24 cellular contexts compared by ENCODE assay signal in the genomic region with DNA sequence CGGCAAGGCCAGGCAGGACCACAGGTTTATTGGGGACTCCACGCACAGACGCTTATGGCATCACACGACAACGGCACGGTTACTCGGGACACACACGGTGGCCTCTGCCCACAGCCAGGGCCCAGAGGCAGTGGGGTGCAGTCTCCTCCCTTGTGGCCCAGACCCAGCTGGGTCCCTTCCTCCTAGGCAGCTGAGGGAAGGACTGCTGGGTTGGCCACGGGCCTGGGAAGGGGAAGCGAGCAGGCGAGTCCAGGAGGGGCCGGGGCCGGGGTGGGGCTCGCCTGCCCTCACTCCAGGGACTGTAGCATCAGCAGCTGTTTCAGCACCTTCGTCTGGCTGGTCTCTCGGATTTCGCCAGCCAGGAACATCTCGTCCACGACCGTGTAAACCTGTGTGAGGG. TPM values are rescaled to one million over a fixed set of nuclear protein-coding genes. Genes with fewer than 3 reads are reported as not detected.
A peak's percentile ranks its signal among the peaks of the same experiment; 100 is the strongest.
DNase-seq lines count a peak whose midpoint lies in the region; ATAC-seq, FAIRE-seq and TF ChIP-seq lines count a peak whose summit lies in the region.
"Had no signal": no experiment of that assay in that cellular context is flagged by ENCODE, and none has a peak within 500 bp of the region (broad histone marks: within the 10 kb centered on the region; RNA-seq: fewer than 3 reads in every experiment).

No MANE protein-coding gene starts in this region.

- in situ Hi-C loops in IMR-90 (cut with MboI; ENCODE audit: low sequenced_read_pairs) (no loop called here), K562 (cut with MboI) (no loop called here)

- POLR2A ChIA-PET in Caco-2 (lab: Charles Lee) (no interaction called here), IMR-90 (lab: Charles Lee; ENCODE audit: unreplicated experiment) (no interaction called here), K562 (lab: Yijun Ruan, JAX) (interaction anchor here (2.3 kb wide), 1 partner anchor 50 kb away, joined by 5 read pairs; a partner anchor contains a TSS), HEK293T (lab: Yijun Ruan, JAX) (no interaction called here), T-cell (lab: Charles Lee) (no interaction called here)

- no peak overlapping the region for H4K91ac ChIP-seq in IMR-90 (ENCODE audit: insufficient read depth, low read depth, low read length)

- BruUV-seq in Caco-2 (replicated peaks; lab: Mats Ljungman, UMichigan), result TSS peak; percentile 74
- TSS peak; percentile 61 for BruUV-seq in IMR-90 (replicated peaks; lab: Mats Ljungman, UMichigan)
- BruUV-seq in K562 (replicated peaks; lab: Mats Ljungman, UMichigan), result TSS peak; percentile 88

- H3K9ac ChIP-seq in IMR-90 (ENCODE audit: low read depth, low read length) (no peak overlapping the region), K562 (ENCODE audit: insufficient read depth in 1 of 2, low read depth in 2 of 2, low read length in 2 of 2) (peak overlapping the region in 1 of 2 experiments; percentile 40; a peak in 1 of 4 replicates)
- H3K9ac ChIP-seq: BLaER1 had no signal

- H3K27me3 Mint-ChIP-seq in Caco-2 (ENCODE audit: insufficient read depth, unreplicated experiment) (no peaks in the 10 kb centered on the region), nephron progenitor cell (ENCODE audit: low read depth, poor library complexity) (no peaks in the 10 kb centered on the region), T-cell (no peaks in the 10 kb centered on the region)
- H3K27me3 Mint-ChIP-seq: CD4-positive, alpha-beta T cell had no signal

- H3K9me3 Mint-ChIP-seq in Caco-2 (ENCODE audit: unreplicated experiment), result no peaks in the 10 kb centered on the region
- H3K9me3 Mint-ChIP-seq in nephron progenitor cell, result no peaks in the 10 kb centered on the region
- no peaks in the 10 kb centered on the region for H3K9me3 Mint-ChIP-seq in T-cell
- H3K9me3 Mint-ChIP-seq: CD4-positive, alpha-beta T cell had no signal

- H2BK15ac ChIP-seq in IMR-90 (ENCODE audit: low read depth, low read length), result no peak overlapping the region

- H3K79me1 ChIP-seq in IMR-90 (ENCODE audit: low read depth in 1 of 2, low read length in 2 of 2), result peaks cover 10 to 38% of the 10 kb centered on the region in 2 experiments

- WGBS in IMR-90 (ENCODE audit: extremely low coverage in 2 of 2, insufficient read length in 1 of 2), 2 experiments, result 84% methylated on average over 12 of the region's 20 CpGs; no CpG with 5 or more reads in 1 of the 2 experiments
- WGBS in K562 (ENCODE audit: insufficient coverage, low coverage, missing lambda C conversion rate), result 92% methylated on average over 15 of the region's 20 CpGs

- H3K4me3 Mint-ChIP-seq in Caco-2 (ENCODE audit: unreplicated experiment) (no peak overlapping the region), nephron progenitor cell (no peak overlapping the region), T-cell (no peak overlapping the region)
- H3K4me3 Mint-ChIP-seq: CD4-positive, alpha-beta T cell had no signal

- TF ChIP-seq POLR2A in IMR-90 (IDR thresholded peaks at IDR 0.05; ENCODE audit: low read depth, low read length) (no peak), K562 (conservative IDR thresholded peaks at IDR 0.05) (no peak)

- H3K4me2 ChIP-seq in IMR-90 (ENCODE audit: low read depth, low read length) (no peak overlapping the region), K562 (ENCODE audit: insufficient read depth, low read length) (no peak overlapping the region)
- H3K4me2 ChIP-seq: BLaER1 had no signal

- TF ChIP-seq RAD21 in IMR-90 (IDR thresholded peaks at IDR 0.05; ENCODE audit: low read length), result no peak
- no peak for TF ChIP-seq RAD21 in K562 (CRISPR knock-in tag; conservative IDR thresholded peaks at IDR 0.05 in 1 of 2, IDR thresholded peaks at IDR 0.05 in 1 of 2)

- no peak overlapping the region for H3K4ac ChIP-seq in IMR-90 (ENCODE audit: low read depth, low read length)

- peaks cover 16% of the 10 kb centered on the region for H3K4me1 Mint-ChIP-seq in Caco-2 (ENCODE audit: low read depth, unreplicated experiment)
- no peaks in the 10 kb centered on the region for H3K4me1 Mint-ChIP-seq in nephron progenitor cell
- H3K4me1 Mint-ChIP-seq in T-cell, result peaks cover 0 to 5% (median 3%) of the 10 kb centered on the region in 3 donors

- no peak for FAIRE-seq in K562 (lab: Jason Lieb, UNC)
- FAIRE-seq: G401.6, GM18507, H1 had no signal

- H3K27me3 ChIP-seq in Caco-2 (replicated peaks; ENCODE audit: control insufficient read depth, insufficient read depth, low read length), result no peaks in the 10 kb centered on the region
- H3K27me3 ChIP-seq in IMR-90 (ENCODE audit: control insufficient read depth, insufficient read depth, low read length), result no peaks in the 10 kb centered on the region
- no peaks in the 10 kb centered on the region for H3K27me3 ChIP-seq in K562 (ENCODE audit: control insufficient read depth in 2 of 2, insufficient read depth in 2 of 2, low read length in 2 of 2)
- H3K27me3 ChIP-seq: BLaER1 had no signal

- peaks cover 16% of the 10 kb centered on the region for H3K79me2 ChIP-seq in K562 (ENCODE audit: control insufficient read depth, insufficient read depth, low read length)

- H3K27ac ChIP-seq in IMR-90 (ENCODE audit: insufficient read depth, low read length), result no peak overlapping the region
- H3K27ac ChIP-seq in K562 (ENCODE audit: extremely low read depth, low read depth, low read length), result no peak overlapping the region
- H3K27ac ChIP-seq: BLaER1 had no signal

- dilution Hi-C loops in IMR-90 (cut with HindIII; ENCODE audit: low sequenced_read_pairs, unreplicated experiment), result no loop called here

- no peak for DNase-seq in Caco-2
- no peak for DNase-seq in IMR-90
- peak in 1 of 4 experiments; percentile 20 for DNase-seq in K562 (ENCODE audit: extremely low read depth in 1 of 4, low spot score in 3 of 4)
- no peak for DNase-seq in nephron progenitor cell
- DNase-seq in cortex of kidney (lab: John Stamatoyannopoulos, UW), result no peak
- no peak for DNase-seq in HEK293T (ENCODE audit: extremely low spot score)
- no peak for DNase-seq in T-cell
- DNase-seq in kidney glomerular epithelial cell (lab: John Stamatoyannopoulos, UW), result no peak
- DNase-seq: CD4-positive, alpha-beta T cell; COR-L47; DMS153; KBM-7; NCI-H1092 treated with DMSO at 0.1 percent for 48 hours; NCI-H1436 treated with DMSO at 0.1 percent for 48 hours; NCI-H1930; NCI-H226; NCI-H524; NCI-H774; NK-92 treated with Interleukin-12 subunit alpha and Interleukin-12 subunit beta, amount 100 ng/mL, for 24 hours; SHP77 had no signal

- no peak for TF ChIP-seq EP300 in K562 (IDR thresholded peaks at IDR 0.05; ENCODE audit: low read length)

- H2BK5ac ChIP-seq in IMR-90 (ENCODE audit: low read depth, low read length, poor library complexity, severe bottlenecking), result no peak overlapping the region

- no peak overlapping the region for H3K23ac ChIP-seq in IMR-90 (ENCODE audit: low read depth, low read length)

- TF ChIP-seq CTCF in Caco-2 (IDR thresholded peaks at IDR 0.05; ENCODE audit: insufficient read depth in 1 of 2, low read depth in 1 of 2, low read length in 1 of 2, severe bottlenecking in 1 of 2, unreplicated experiment in 1 of 2) (no peak), IMR-90 (conservative IDR thresholded peaks at IDR 0.05; ENCODE audit: low read depth, low read length) (no peak), K562 (IDR thresholded peaks at IDR 0.05 in 2 of 3, conservative IDR thresholded peaks at IDR 0.05 in 1 of 3; ENCODE audit: insufficient read depth in 2 of 3, low read depth in 1 of 3, low read length in 3 of 3) (no peak), nephron progenitor cell (IDR thresholded peaks at IDR 0.05) (no peak)

- H3K27ac Mint-ChIP-seq in Caco-2 (ENCODE audit: unreplicated experiment) (no peak overlapping the region), nephron progenitor cell (peak overlapping the region; percentile 64), T-cell (no peak overlapping the region)
- H3K27ac Mint-ChIP-seq: CD4-positive, alpha-beta T cell had no signal

- no peak overlapping the region for H2BK120ac ChIP-seq in IMR-90 (ENCODE audit: low read depth, low read length)

- H3K4me1 ChIP-seq in Caco-2, result peaks cover 1% of the 10 kb centered on the region
- H3K4me1 ChIP-seq in IMR-90 (ENCODE audit: control insufficient read depth, insufficient read depth, low read length), result peaks cover 7% of the 10 kb centered on the region
- peaks cover 19 to 21% of the 10 kb centered on the region in 2 experiments for H3K4me1 ChIP-seq in K562 (replicated peaks in 1 of 2; ENCODE audit: control insufficient read depth in 2 of 2, insufficient read depth in 2 of 2, low read length in 2 of 2)
- H3K4me1 ChIP-seq: BLaER1 had no signal

- H4K20me1 ChIP-seq in IMR-90 (ENCODE audit: insufficient read depth, low read length) (peaks cover 25% of the 10 kb centered on the region), K562 (replicated peaks; ENCODE audit: control insufficient read depth, insufficient read depth, low read length) (0 out of 2 replicates have a peak, but pooled peaks cover 4% of the 10 kb centered on the region)

- H2AK5ac ChIP-seq in IMR-90 (ENCODE audit: low read depth, low read length), result no peak overlapping the region

- H3K4me3 ChIP-seq in Caco-2 (ENCODE audit: low read depth, low read length) (no peak overlapping the region), IMR-90 (ENCODE audit: insufficient read depth, low read depth, low read length) (no peak overlapping the region), K562 (no peak overlapping the region)
- H3K4me3 ChIP-seq: BLaER1 had no signal

- intact Hi-C loops in Caco-2 (cut with micrococcal nuclease; ENCODE audit: unreplicated experiment), result no loop called here
- intact Hi-C loops in IMR-90 (cut with micrococcal nuclease), result no loop called here
- intact Hi-C loops in K562 (cut with micrococcal nuclease), result no loop called here

- CTCF ChIA-PET in Caco-2 (lab: Charles Lee) (no interaction called here), IMR-90 (lab: Yijun Ruan, JAX) (no interaction called here), K562 (lab: Yijun Ruan, JAX; ENCODE audit: low intra/inter-chr PET ratio) (interaction anchor here (1.1 kb wide), 1 partner anchor 81 kb away, joined by 4 read pairs; no protein-coding TSS in a partner anchor), HEK293T (lab: Yijun Ruan, JAX) (interaction anchor here (3.5 kb wide), 1 partner anchor 80 kb away, joined by 30 read pairs; no protein-coding TSS in a partner anchor), T-cell (lab: Charles Lee) (interaction anchor here (0.6 to 1.2 kb wide), 3 partner anchors 80 to 1020 kb away, joined by 3 to 6 read pairs (median 3); no protein-coding TSS in a partner anchor)

- no peaks in the 10 kb centered on the region for H3K9me3 ChIP-seq in Caco-2
- no peaks in the 10 kb centered on the region for H3K9me3 ChIP-seq in IMR-90 (ENCODE audit: control insufficient read depth, insufficient read depth, low read length)
- H3K9me3 ChIP-seq in K562 (replicated peaks; ENCODE audit: control insufficient read depth, insufficient read depth, low read depth, low read length), result no peaks in the 10 kb centered on the region
- H3K9me3 ChIP-seq: BLaER1 had no signal

- no peak overlapping the region for H3K18ac ChIP-seq in IMR-90 (ENCODE audit: low read depth, low read length)

- H3K36me3 ChIP-seq in Caco-2 (ENCODE audit: control insufficient read depth, insufficient read depth, low read length) (peaks cover 1% of the 10 kb centered on the region; the same call in 1 of the 2 replicates), IMR-90 (ENCODE audit: control insufficient read depth, insufficient read depth, low read length) (peaks cover 31% of the 10 kb centered on the region), K562 (ENCODE audit: control insufficient read depth, insufficient read depth, low read length) (peaks cover 54% of the 10 kb centered on the region)

- H2AFZ ChIP-seq in IMR-90 (replicated peaks; ENCODE audit: low read length, poor library complexity), result no peak overlapping the region
- no peak overlapping the region for H2AFZ ChIP-seq in K562 (ENCODE audit: low read depth, low read length)

- no peak for ATAC-seq in IMR-90 (ENCODE audit: low read depth)
- no peak for ATAC-seq in K562
- no peak for ATAC-seq in T-cell (replicated peaks in 1 of 4)

- no peak overlapping the region for H4K8ac ChIP-seq in IMR-90 (ENCODE audit: low read depth in 2 of 2, low read length in 2 of 2)

- H3K36me3 Mint-ChIP-seq in Caco-2 (ENCODE audit: insufficient read depth, unreplicated experiment) (peaks cover 76% of the 10 kb centered on the region), nephron progenitor cell (ENCODE audit: low read depth) (peaks cover 20% of the 10 kb centered on the region), T-cell (peaks cover 24% of the 10 kb centered on the region)

- 0 out of 2 replicates have a peak, but pooled peaks cover 3% of the 10 kb centered on the region for H3K9me1 ChIP-seq in IMR-90 (ENCODE audit: insufficient read depth, low read length)
- H3K9me1 ChIP-seq in K562 (ENCODE audit: control insufficient read depth, insufficient read depth, low read length), result peaks cover 3% of the 10 kb centered on the region

- H3K56ac ChIP-seq in IMR-90 (ENCODE audit: extremely low read depth, insufficient read depth, low read length), result no peak overlapping the region

- no peak overlapping the region for H2AK9ac ChIP-seq in IMR-90 (replicated peaks; ENCODE audit: low read depth, low read length, poor library complexity)

- no peak overlapping the region for H3K14ac ChIP-seq in IMR-90 (replicated peaks; ENCODE audit: low read depth, low read length)

- H2BK20ac ChIP-seq in IMR-90 (ENCODE audit: low read depth, low read length), result no peak overlapping the region

- no peak overlapping the region for H4K5ac ChIP-seq in IMR-90 (ENCODE audit: low read depth, low read length)

RNA-seq across cellular contexts. Expression of a gene that starts 12.5 kb away (rescaled TPM):
- total RNA-seq in Caco-2 (2022) (211 and 234 TPM in 2 replicates), IMR-90 (2012; rRNA removed) (134 and 144 TPM in 2 replicates), K562 (2014; rRNA removed) (294 and 338 TPM in 2 replicates), K562 (2014; rRNA removed; fragmentation: Illumina TruSeq; extraction: Trizol) (95.3 and 97.5 TPM in 2 replicates), K562 (2015; rRNA removed; fragmentation: Illumina TruSeq; extraction: Trizol) (131 and 143 TPM in 2 replicates), K562 (2021) (254 and 263 TPM in 2 replicates), T-cell (10 to 100 TPM; 36.6 to 51.5 (median 49.1) TPM)
- polyA plus RNA-seq in IMR-90 (2012; rRNA removed) (274 and 374 TPM in 2 replicates), K562 (2011; rRNA removed) (136 and 171 TPM in 2 replicates), K562 (2014; fragmentation: Illumina TruSeq; extraction: Trizol) (118 and 172 TPM in 2 replicates), K562 (2014; fragmentation: Nextera tagmentation; extraction: Ambion mirVana) (10 to 100 TPM; 32.4 to 72.0 TPM), K562 (2014; rRNA removed) (196 and 212 TPM in 2 replicates)
- 459 and 604 TPM in 2 replicates for polyA plus RNA-seq in IMR-90 (2012; cell fraction: cytosol; rRNA removed)
- polyA plus RNA-seq in IMR-90 (2012; cell fraction: nucleus; rRNA removed; ENCODE audit: low replicate concordance), result 129 and 153 TPM in 2 replicates
- 19.6 and 27.0 TPM in 2 replicates for total RNA-seq in K562 (2011; cell fraction: chromatin; rRNA removed; ENCODE audit: low replicate concordance)
- total RNA-seq in K562 (2011; cell fraction: nucleolus; rRNA removed), result 40.3 and 42.5 TPM in 2 replicates
- 31.1 and 45.0 TPM in 2 replicates for total RNA-seq in K562 (2011; cell fraction: nucleoplasm; rRNA removed)
- polyA plus RNA-seq in K562 (2011; cell fraction: cytosol; rRNA removed), result 201 and 310 TPM in 2 replicates
- polyA plus RNA-seq in K562 (2011; cell fraction: nucleus; rRNA removed), result 91.4 and 98.6 TPM in 2 replicates
- polyA plus RNA-seq in K562 (2012), result 190 and 267 TPM in 2 replicates
- polyA minus RNA-seq in K562 (2011; rRNA and poly(A)+ RNA removed), result 57.4 and 64.7 TPM in 2 replicates
- polyA minus RNA-seq in K562 (2011; cell fraction: cytosol; rRNA and poly(A)+ RNA removed), result 73.8 and 86.9 TPM in 2 replicates
- polyA minus RNA-seq in K562 (2011; cell fraction: nucleus; rRNA and poly(A)+ RNA removed), result 14.7 and 22.1 TPM in 2 replicates

RNA-seq across cellular contexts. Expression of a gene that starts 22.6 kb away (rescaled TPM):
- 81.7 and 85.9 TPM in 2 replicates for total RNA-seq in Caco-2 (2022)
- total RNA-seq in IMR-90 (2012; rRNA removed), result 28.9 and 29.0 TPM in 2 replicates
- 16.4 and 18.7 TPM in 2 replicates for polyA plus RNA-seq in IMR-90 (2012; rRNA removed)
- 10.3 and 12.5 TPM in 2 replicates for polyA plus RNA-seq in IMR-90 (2012; cell fraction: cytosol; rRNA removed)
- polyA plus RNA-seq in IMR-90 (2012; cell fraction: nucleus; rRNA removed; ENCODE audit: low replicate concordance), result 17.8 and 19.1 TPM in 2 replicates
- total RNA-seq in K562 (2011; cell fraction: chromatin; rRNA removed; ENCODE audit: low replicate concordance), result 56.5 and 65.8 TPM in 2 replicates
- total RNA-seq in K562 (2011; cell fraction: nucleolus; rRNA removed), result 33.2 and 33.8 TPM in 2 replicates
- 42.5 and 45.8 TPM in 2 replicates for total RNA-seq in K562 (2011; cell fraction: nucleoplasm; rRNA removed)
- 10.2 and 13.8 TPM in 2 replicates for total RNA-seq in K562 (2014; rRNA removed)
- 13.9 TPM in 2 replicates for total RNA-seq in K562 (2014; rRNA removed; fragmentation: Illumina TruSeq; extraction: Trizol)
- total RNA-seq in K562 (2015; rRNA removed; fragmentation: Illumina TruSeq; extraction: Trizol), result 16.0 and 16.2 TPM in 2 replicates
- 24.5 and 26.4 TPM in 2 replicates for total RNA-seq in K562 (2021)
- 9.8 and 10.2 TPM in 2 replicates for polyA plus RNA-seq in K562 (2011; rRNA removed)
- 7.1 and 11.1 TPM in 2 replicates for polyA plus RNA-seq in K562 (2011; cell fraction: cytosol; rRNA removed)
- 10.6 and 12.9 TPM in 2 replicates for polyA plus RNA-seq in K562 (2011; cell fraction: nucleus; rRNA removed)
- polyA plus RNA-seq in K562 (2012), result 16.8 and 21.4 TPM in 2 replicates
- polyA plus RNA-seq in K562 (2014; fragmentation: Illumina TruSeq; extraction: Trizol), result 15.7 and 18.6 TPM in 2 replicates
- 1 to 10 TPM in 1 of 2 experiments, under 1 TPM in 1; 0.27 to 1.1 TPM for polyA plus RNA-seq in K562 (2014; fragmentation: Nextera tagmentation; extraction: Ambion mirVana)
- 7.6 and 9.4 TPM in 2 replicates for polyA plus RNA-seq in K562 (2014; rRNA removed)
- 26.2 and 28.7 TPM in 2 replicates for polyA minus RNA-seq in K562 (2011; rRNA and poly(A)+ RNA removed)
- 16.0 and 16.7 TPM in 2 replicates for polyA minus RNA-seq in K562 (2011; cell fraction: cytosol; rRNA and poly(A)+ RNA removed)
- 16.4 and 22.9 TPM in 2 replicates for polyA minus RNA-seq in K562 (2011; cell fraction: nucleus; rRNA and poly(A)+ RNA removed)
- 10 to 100 TPM; 28.7 to 48.1 (median 37.7) TPM for total RNA-seq in T-cell

RNA-seq across cellular contexts. Expression of a gene that starts 49.8 kb away (rescaled TPM):
- 497 and 512 TPM in 2 replicates for total RNA-seq in Caco-2 (2022)
- total RNA-seq in IMR-90 (2012; rRNA removed), result 105 and 142 TPM in 2 replicates
- polyA plus RNA-seq in IMR-90 (2012; rRNA removed), result 155 and 171 TPM in 2 replicates
- polyA plus RNA-seq in IMR-90 (2012; cell fraction: cytosol; rRNA removed), result 117 and 213 TPM in 2 replicates
- 88.4 and 128 TPM in 2 replicates for polyA plus RNA-seq in IMR-90 (2012; cell fraction: nucleus; rRNA removed; ENCODE audit: low replicate concordance)
- 143 and 394 TPM in 2 replicates for total RNA-seq in K562 (2011; cell fraction: chromatin; rRNA removed; ENCODE audit: low replicate concordance)
- 510 and 601 TPM in 2 replicates for total RNA-seq in K562 (2011; cell fraction: nucleolus; rRNA removed)
- 377 and 409 TPM in 2 replicates for total RNA-seq in K562 (2011; cell fraction: nucleoplasm; rRNA removed)
- 257 and 266 TPM in 2 replicates for total RNA-seq in K562 (2014; rRNA removed)
- 77.5 and 94.9 TPM in 2 replicates for total RNA-seq in K562 (2014; rRNA removed; fragmentation: Illumina TruSeq; extraction: Trizol)
- total RNA-seq in K562 (2015; rRNA removed; fragmentation: Illumina TruSeq; extraction: Trizol), result 113 and 122 TPM in 2 replicates
- total RNA-seq in K562 (2021), result 398 and 417 TPM in 2 replicates
- polyA plus RNA-seq in K562 (2011; rRNA removed), result 134 and 227 TPM in 2 replicates
- polyA plus RNA-seq in K562 (2011; cell fraction: cytosol; rRNA removed), result 233 and 332 TPM in 2 replicates
- 141 and 179 TPM in 2 replicates for polyA plus RNA-seq in K562 (2011; cell fraction: nucleus; rRNA removed)
- polyA plus RNA-seq in K562 (2012), result 221 and 421 TPM in 2 replicates
- polyA plus RNA-seq in K562 (2014; fragmentation: Illumina TruSeq; extraction: Trizol), result 250 and 336 TPM in 2 replicates
- polyA plus RNA-seq in K562 (2014; fragmentation: Nextera tagmentation; extraction: Ambion mirVana), result 10 to 100 TPM; 31.2 to 42.0 TPM
- 169 and 256 TPM in 2 replicates for polyA plus RNA-seq in K562 (2014; rRNA removed)
- polyA minus RNA-seq in K562 (2011; rRNA and poly(A)+ RNA removed), result 150 and 164 TPM in 2 replicates
- 145 and 162 TPM in 2 replicates for polyA minus RNA-seq in K562 (2011; cell fraction: cytosol; rRNA and poly(A)+ RNA removed)
- polyA minus RNA-seq in K562 (2011; cell fraction: nucleus; rRNA and poly(A)+ RNA removed), result 58.6 and 64.8 TPM in 2 replicates
- 10 to 100 TPM in 4 of 5 donors, 1 to 10 TPM in 1; 7.6 to 50.5 (median 47.7) TPM for total RNA-seq in T-cell

Comparison
In these comparisons a context has a peak if more than half of its experiments do, and no peak if none do; other contexts are left out.
1. CTCF ChIA-PET loops: an anchor here in K562 (1.1 kb wide), HEK293T (3.5 kb wide) and T-cell (0.6 to 1.2 kb wide); none called in Caco-2 and IMR-90.